ENCODE assay signal across 26 cellular contexts in genomic region chr12:130124106-130124505, GRCh38. TPM values are rescaled to one million over a fixed set of nuclear protein-coding genes. Genes with fewer than 3 reads are reported as not detected.
A peak's percentile ranks its signal among the peaks of the same experiment; 100 is the strongest.
DNase-seq lines count a peak whose midpoint lies in the region; ATAC-seq and FAIRE-seq lines count a peak whose summit lies in the region.
"Had no signal": no experiment of that assay in that cellular context is flagged by ENCODE, and none has a peak within 500 bp of the region (broad histone marks: within the 10 kb centered on the region; RNA-seq: fewer than 3 reads in every experiment).

No MANE protein-coding gene starts in this region.

- peak; percentile 50 for FAIRE-seq in urothelium cell line (lab: Jason Lieb, UNC)
- FAIRE-seq: A549, G401.6, GM12892, GM19239, H1 had no signal

- no peaks in the 10 kb centered on the region for H4K20me1 ChIP-seq in Karpas-422 (ENCODE audit: insufficient read depth, low read depth, low read length)
- H4K20me1 ChIP-seq: BLaER1 treated with 17β-estradiol and CSF1 and Interleukin-3, amounts not matched to agents 10 nM and 100 nM had no signal

- H3K27me3 ChIP-seq in Karpas-422 (ENCODE audit: low read length): no peaks in the 10 kb centered on the region
- peaks cover 0 to 2% (median 0%) of the 10 kb centered on the region in 3 experiments for H3K27me3 ChIP-seq in neuronal stem cell (ENCODE audit: control insufficient read depth in 3 of 3, insufficient read depth in 3 of 3, low read depth in 1 of 3, low read length in 3 of 3)
- H3K27me3 ChIP-seq: BE2C; BLaER1 treated with 17β-estradiol and CSF1 and Interleukin-3, amounts not matched to agents 10 nM and 100 nM had no signal

- peak; percentile 34 for DNase-seq in Karpas-422
- DNase-seq in islet precursor cell: peak; percentile 54
- no peak for DNase-seq in neuronal stem cell (ENCODE audit: low spot score)
- no peak for DNase-seq in urothelium cell line (ENCODE audit: low spot score)
- no peak for DNase-seq in NCI-H2107 treated with DMSO at 0.1 percent for 48 hours (lab: John Stamatoyannopoulos, UW; ENCODE audit: unreplicated experiment)
- DNase-seq in HT-29 (ENCODE audit: low spot score): no peak
- DNase-seq: 8988T; ACHN; AML-193; BE2C; CD4-positive, alpha-beta T cell; COR-L47; DMS153; DND-41; GM23248; H7; HCEC 1CT had no signal

- H3K4me1 ChIP-seq in Karpas-422 (ENCODE audit: low read length): no peaks in the 10 kb centered on the region
- peaks cover 0 to 4% of the 10 kb centered on the region in 2 donors for H3K4me1 ChIP-seq in neuronal stem cell (ENCODE audit: control insufficient read depth in 2 of 2, insufficient read depth in 1 of 2, low read depth in 1 of 2, low read length in 2 of 2)
- H3K4me1 ChIP-seq: A549, BE2C had no signal

- H3K4me2 ChIP-seq in Karpas-422 (ENCODE audit: low read depth, low read length, poor library complexity, severe bottlenecking) (no peak overlapping the region), neuronal stem cell (ENCODE audit: insufficient read depth, low read length, poor library complexity, severe bottlenecking) (no peak overlapping the region)
- H3K4me2 ChIP-seq: A549; BLaER1 treated with 17β-estradiol and CSF1 and Interleukin-3, amounts not matched to agents 10 nM and 100 nM had no signal

- no peak for ATAC-seq in GM18861 (IDR thresholded peaks at IDR 0.05; ENCODE audit: unreplicated experiment)
- ATAC-seq: A549 had no signal

- H4K91ac ChIP-seq in neuronal stem cell (ENCODE audit: low read depth, low read length, poor library complexity): no peak overlapping the region

- H2BK5ac ChIP-seq in neuronal stem cell (ENCODE audit: low read length): peak overlapping the region; percentile 12

- H3K4me3 ChIP-seq in Karpas-422 (ENCODE audit: low read length): no peak overlapping the region
- H3K4me3 ChIP-seq in neuronal stem cell (ENCODE audit: low read length in 2 of 2): no peak overlapping the region
- H3K4me3 ChIP-seq: A549; BLaER1 treated with 17β-estradiol and CSF1 and Interleukin-3, amounts not matched to agents 10 nM and 100 nM; GM23248 had no signal

- H3K27ac ChIP-seq in Karpas-422 (ENCODE audit: low read length) (no peak overlapping the region), neuronal stem cell (replicated peaks; ENCODE audit: low read length) (no peak overlapping the region)
- H3K27ac ChIP-seq: A549; BLaER1 treated with 17β-estradiol and CSF1 and Interleukin-3, amounts not matched to agents 10 nM and 100 nM; GM23248 had no signal

- H3K9ac ChIP-seq in Karpas-422 (ENCODE audit: low read length): no peak overlapping the region
- H3K9ac ChIP-seq in neuronal stem cell (ENCODE audit: low read depth, low read length, poor library complexity): peak overlapping the region; percentile 24
- H3K9ac ChIP-seq: BLaER1 treated with 17β-estradiol and CSF1 and Interleukin-3, amounts not matched to agents 10 nM and 100 nM; GM23248 had no signal

- H3K36me3 ChIP-seq in Karpas-422 (ENCODE audit: insufficient read depth, low read length) (no peaks in the 10 kb centered on the region), neuronal stem cell (replicated peaks in 1 of 2; ENCODE audit: control insufficient read depth in 2 of 2, insufficient read depth in 2 of 2, low read length in 2 of 2) (peaks cover 0 to 2% of the 10 kb centered on the region in 2 donors)
- H3K36me3 ChIP-seq: BE2C; BLaER1 treated with 17β-estradiol and CSF1 and Interleukin-3, amounts not matched to agents 10 nM and 100 nM had no signal

- H2BK15ac ChIP-seq in neuronal stem cell (ENCODE audit: low read length): no peak overlapping the region

- H3K79me1 ChIP-seq in neuronal stem cell (ENCODE audit: low read depth, low read length): no peaks in the 10 kb centered on the region

- H3K79me2 ChIP-seq in Karpas-422 (ENCODE audit: low read length): no peaks in the 10 kb centered on the region

- H3K18ac ChIP-seq in neuronal stem cell (ENCODE audit: low read length): no peak overlapping the region

- H3K23ac ChIP-seq in neuronal stem cell (ENCODE audit: low read depth, low read length, poor library complexity): no peak overlapping the region

- no CpG with 5 or more reads among the region's 4 CpGs for whole genome bisulfite sequencing in neuronal stem cell (ENCODE audit: extremely low coverage in 2 of 2, insufficient read length in 2 of 2, insufficient replicate concordance in 1 of 2), 2 donors

- no peaks in the 10 kb centered on the region for H3K9me3 ChIP-seq in Karpas-422 (ENCODE audit: low read length)
- peaks cover 0 to 2% of the 10 kb centered on the region in 2 donors for H3K9me3 ChIP-seq in neuronal stem cell (replicated peaks in 1 of 2; ENCODE audit: control insufficient read depth in 2 of 2, insufficient read depth in 1 of 2, low read depth in 1 of 2, low read length in 2 of 2)
- H3K9me3 ChIP-seq: A549 had no signal

- H3K4ac ChIP-seq in neuronal stem cell (ENCODE audit: low read length): no peak overlapping the region

- H3K14ac ChIP-seq in neuronal stem cell (ENCODE audit: low read length): no peak overlapping the region

- no peaks in the 10 kb centered on the region for H3K9me2 ChIP-seq in Karpas-422 (replicated peaks; ENCODE audit: insufficient read depth, low read length)

- H2BK120ac ChIP-seq in neuronal stem cell (ENCODE audit: low read depth, low read length): no peak overlapping the region

- no peak overlapping the region for H2AK5ac ChIP-seq in neuronal stem cell (ENCODE audit: low read depth, low read length)

- no peak overlapping the region for H4K8ac ChIP-seq in neuronal stem cell (ENCODE audit: low read depth, low read length)

- H2AFZ ChIP-seq in Karpas-422 (ENCODE audit: low read length) (no peak overlapping the region), neuronal stem cell (ENCODE audit: low read length) (no peak overlapping the region)
- H2AFZ ChIP-seq: GM23248 had no signal

- H2BK12ac ChIP-seq in neuronal stem cell (ENCODE audit: low read length): no peak overlapping the region

RNA-seq across cellular contexts. Expression of gene FZD10, which starts 38.2 kb away (rescaled TPM):
- not detected in 2 replicates for total RNA-seq in Karpas-422 (2014; rRNA removed; shearing (Covaris generic); ENCODE audit: low replicate concordance)
- 0.38 TPM for polyA plus RNA-seq in neuronal stem cell (2013, experiment 1 of 2)
- polyA plus RNA-seq in neuronal stem cell (2013, experiment 2 of 2): 0.36 TPM
- not detected in 2 replicates for total RNA-seq in HT-29 (2014; rRNA removed; shearing (Covaris generic))
- total RNA-seq: CD4-positive, alpha-beta T cell; CD8-positive, alpha-beta memory T cell; GM23248 had no signal
- polyA plus RNA-seq: A549; CD14-positive monocyte; CD8-positive, alpha-beta memory T cell; GM23248 had no signal

Comparison
In these comparisons a context has a peak if more than half of its experiments do, and no peak if none do; other contexts are left out.
1. DNase-seq: peak in Karpas-422 (single experiment) and islet precursor cell (single experiment); none in neuronal stem cell (single experiment), urothelium cell line (single experiment), NCI-H2107 treated with DMSO at 0.1 percent for 48 hours (single experiment) and HT-29 (single experiment).